ENCODE assay signal across 8 cellular contexts in genomic region chr10:63133787-63134557, GRCh38. TPM values are rescaled to one million over a fixed set of nuclear protein-coding genes. Genes with fewer than 3 reads are reported as not detected.
A peak's percentile ranks its signal among the peaks of the same experiment; 100 is the strongest.
DNase-seq lines count a peak whose midpoint lies in the region; ATAC-seq and TF ChIP-seq lines count a peak whose summit lies in the region.

No MANE protein-coding gene starts in this region.

- peak overlapping the region; percentile 88 for H3K4me2 ChIP-seq in mammary epithelial cell (ENCODE audit: insufficient read depth, low read depth, low read length)

- H3K9me3 Mint-ChIP-seq in type B pancreatic cell, result peaks cover 10% of the 10 kb centered on the region

- WGBS in mammary epithelial cell (ENCODE audit: low coverage, missing lambda C conversion rate), result under 1% methylated on average over 9 of the region's 11 CpGs
- 5% methylated on average over 11 of the region's 11 CpGs for WGBS in liver

- H3K27ac ChIP-seq in mammary epithelial cell (ENCODE audit: insufficient read depth, low read depth, low read length) (peak overlapping the region; percentile 83), liver (ENCODE audit: low read depth in 1 of 2, low read length in 2 of 2) (peak overlapping the region; percentile 98 to 99)

- peak overlapping the region; percentile 96 for H3K27ac Mint-ChIP-seq in type B pancreatic cell

- no peaks in the 10 kb centered on the region for H3K27me3 Mint-ChIP-seq in type B pancreatic cell

- TF ChIP-seq CTCF in mammary epithelial cell (conservative IDR thresholded peaks at IDR 0.05 in 1 of 2, IDR thresholded peaks at IDR 0.05 in 1 of 2; ENCODE audit: extremely low read depth in 1 of 2, insufficient read depth in 1 of 2, low read depth in 1 of 2, low read length in 2 of 2) (no peak), liver (IDR thresholded peaks at IDR 0.05; ENCODE audit: low read depth, low read length, missing input control) (no peak), type B pancreatic cell (conservative IDR thresholded peaks at IDR 0.05) (no peak)

- no peak for ATAC-seq in GM19395 (IDR thresholded peaks at IDR 0.05; ENCODE audit: unreplicated experiment)

- H3K9ac ChIP-seq in mammary epithelial cell (ENCODE audit: insufficient read depth, low read length), result peak overlapping the region; percentile 90
- peak overlapping the region; percentile 87 to 99 for H3K9ac ChIP-seq in liver (ENCODE audit: low read depth in 1 of 2, low read length in 2 of 2)

- peak overlapping the region; percentile 78 to 82 (median 81) for H3K4me3 ChIP-seq in mammary epithelial cell (replicated peaks in 1 of 3; ENCODE audit: insufficient read depth in 1 of 3, low read depth in 2 of 3, low read length in 3 of 3)
- peak overlapping the region; percentile 60 to 78 (median 78) for H3K4me3 ChIP-seq in liver (ENCODE audit: low read depth in 1 of 3, low read length in 3 of 3)

- H3K36me3 Mint-ChIP-seq in type B pancreatic cell, result peaks cover 20% of the 10 kb centered on the region

- BruUV-seq in mammary epithelial cell (replicated peaks; lab: Mats Ljungman, UMichigan), result no TSS peak

- DNase-seq in EL (peak; percentile 50), M059J (ENCODE audit: low read depth) (peak; percentile 42), mammary epithelial cell (peak; percentile 40), type B pancreatic cell (ENCODE audit: extremely low spot score, unreplicated experiment) (no peak), activated gamma-delta T cell (lab: John Stamatoyannopoulos, UW) (no peak)
- DNase-seq in stimulated activated CD4-positive, alpha-beta T cell treated with anti-CD3 and anti-CD28 coated beads, Interleukin-2, amount 100 ng/mL, for 24 hours, result no peak

- H3K4me1 ChIP-seq in mammary epithelial cell (ENCODE audit: insufficient read depth, low read length) (peaks cover 12% of the 10 kb centered on the region), liver (ENCODE audit: control insufficient read depth in 4 of 4, insufficient read depth in 4 of 4, low read length in 3 of 4) (peaks cover 2 to 21% (median 7%) of the 10 kb centered on the region in 4 donors)

- no peaks in the 10 kb centered on the region for H3K27me3 ChIP-seq in mammary epithelial cell (ENCODE audit: insufficient read depth, low read length)
- no peaks in the 10 kb centered on the region for H3K27me3 ChIP-seq in liver (ENCODE audit: control insufficient read depth in 4 of 4, insufficient read depth in 4 of 4, low read length in 3 of 4)

- peaks cover 5% of the 10 kb centered on the region for H3K9me3 ChIP-seq in mammary epithelial cell (replicated peaks; ENCODE audit: insufficient read depth, low read length)
- H3K9me3 ChIP-seq in liver (ENCODE audit: control insufficient read depth in 4 of 4, low read length in 3 of 4), result no peaks in the 10 kb centered on the region

- no peak for TF ChIP-seq RAD21 in liver (IDR thresholded peaks at IDR 0.05)

- CTCF ChIA-PET in mammary epithelial cell (lab: Charles Lee; ENCODE audit: low non-redundant PET), result interaction anchor here (0.5 to 0.7 kb wide), 3 partner anchors 327 to 697 kb away, joined by 3 to 6 read pairs (median 5); no protein-coding TSS in a partner anchor

- H3K4me1 Mint-ChIP-seq in type B pancreatic cell (ENCODE audit: unreplicated experiment), result peaks cover 24% of the 10 kb centered on the region

- in situ Hi-C loops in mammary epithelial cell (cut with MboI; ENCODE audit: low sequenced_read_pairs in 2 of 2), result no loop called here

- no peaks in the 10 kb centered on the region for H4K20me1 ChIP-seq in mammary epithelial cell (ENCODE audit: insufficient read depth, low read length)

- H3K36me3 ChIP-seq in mammary epithelial cell (ENCODE audit: insufficient read depth, low read length) (no peaks in the 10 kb centered on the region), liver (ENCODE audit: control insufficient read depth in 4 of 4, insufficient read depth in 3 of 4, low read depth in 1 of 4, low read length in 3 of 4) (peaks cover 0 to 2% (median under 1%) of the 10 kb centered on the region in 4 donors)

- peak overlapping the region; percentile 88 for H2AFZ ChIP-seq in mammary epithelial cell (ENCODE audit: low read depth, low read length)

- peaks cover 57% of the 10 kb centered on the region for H3K79me2 ChIP-seq in mammary epithelial cell (ENCODE audit: insufficient read depth, low read length)

- H3K4me3 Mint-ChIP-seq in type B pancreatic cell, result peak overlapping the region; percentile 90

- dilution Hi-C loops in mammary epithelial cell (cut with HindIII; ENCODE audit: low sequenced_read_pairs), result no loop called here

- intact Hi-C loops in mammary epithelial cell (cut with micrococcal nuclease), result loop anchor here (1.0 to 2.0 kb wide), 3 partner anchors 19 to 539 kb away; no protein-coding TSS in a partner anchor

TF ChIP-seq in liver, 16 proteins besides CTCF, POLR2A, EP300 and RAD21:
- TF ChIP-seq YY1 (IDR thresholded peaks at IDR 0.05) (peak; percentile 32), GABPA (IDR thresholded peaks at IDR 0.05 in 1 of 2, conservative IDR thresholded peaks at IDR 0.05 in 1 of 2) (no peak), NR2F2 (IDR thresholded peaks at IDR 0.05) (no peak)
TF ChIP-seq in liver: peak in this region for 1.

RNA-seq across cellular contexts. Expression of gene NRBF2, which starts 0.8 kb away (rescaled TPM):
- 28.0 and 30.2 TPM in 2 replicates for total RNA-seq in M059J (2014; rRNA removed; shearing (Covaris generic))
- total RNA-seq in mammary epithelial cell (10 to 100 TPM; 32.5 to 45.8 TPM), liver (10 to 100 TPM; 13.7 to 26.0 TPM), type B pancreatic cell (ENCODE audit: low replicate concordance) (22.1 and 25.0 TPM in 2 replicates)
- polyA plus RNA-seq in mammary epithelial cell (17.6 TPM), liver (10 to 100 TPM; 18.6 to 31.8 TPM)
- polyA minus RNA-seq in mammary epithelial cell, result 14.7 TPM

Comparison
In these comparisons a context has a peak if more than half of its experiments do, and no peak if none do; other contexts are left out.
1. DNase-seq: peak in EL (single experiment), M059J (single experiment) and mammary epithelial cell (single experiment); none in type B pancreatic cell (single experiment), stimulated activated CD4-positive, alpha-beta T cell treated with anti-CD3 and anti-CD28 coated beads, Interleukin-2, amount 100 ng/mL, for 24 hours (0 of 2) and activated gamma-delta T cell (single experiment).